10 cellular contexts compared by ENCODE assay signal in genomic region chr18:48956378-48956777, GRCh38. TPM values are rescaled to one million over a fixed set of nuclear protein-coding genes. Genes with fewer than 3 reads are reported as not detected.
DNase-seq lines count a peak whose midpoint lies in the region; ATAC-seq, FAIRE-seq and TF ChIP-seq lines count a peak whose summit lies in the region.
"Had no signal": no experiment of that assay in that cellular context is flagged by ENCODE, and none has a peak within 500 bp of the region (broad histone marks: within the 10 kb centered on the region; RNA-seq: fewer than 3 reads in every experiment).

No MANE protein-coding gene starts in this region.

- in situ Hi-C loops in HepG2 (cut with HindIII; ENCODE audit: extremely low pct_ligation_motif_present, low pct_unique_long_range_greater_than_20kb): no loop called here

- H3K4me3 ChIP-seq in body of pancreas: no peak overlapping the region
- no peak overlapping the region for H3K4me3 ChIP-seq in HepG2 (replicated peaks in 1 of 3; ENCODE audit: insufficient read depth in 1 of 3, low read depth in 2 of 3, low read length in 3 of 3)

- TF ChIP-seq EP300 in HepG2 (IDR thresholded peaks at IDR 0.05; ENCODE audit: low read depth in 2 of 2, low read length in 2 of 2) (no peak), HepG2 (CRISPR knock-in tag; IDR thresholded peaks at IDR 0.05; ENCODE audit: borderline replicate concordance) (no peak)

- H3K36me3 ChIP-seq in body of pancreas (replicated peaks in 1 of 2; ENCODE audit: insufficient read depth in 1 of 2, low read depth in 2 of 2) (no peaks in the 10 kb centered on the region), HepG2 (replicated peaks in 1 of 2; ENCODE audit: control insufficient read depth in 1 of 2, insufficient read depth in 2 of 2, low read length in 2 of 2) (no peaks in the 10 kb centered on the region)

- H3K4me1 ChIP-seq in body of pancreas (peaks cover 8% of the 10 kb centered on the region), HepG2 (ENCODE audit: insufficient read depth, low read length) (peaks cover 54% of the 10 kb centered on the region)

- POLR2A ChIA-PET in HepG2 (lab: Yijun Ruan, JAX): no interaction called here
- POLR2A ChIA-PET in GM10248 (lab: Yijun Ruan, JAX): no interaction called here

- ATAC-seq in body of pancreas: no peak
- ATAC-seq in HepG2: no peak
- no peak for ATAC-seq in stimulated activated memory B cell treated with anti-CD40 and anti-IgM and Interleukin-4, amounts not matched to agents 10 μg/mL and 1 μg/mL and 100 μg/mL, for 72 hours
- no peak for ATAC-seq in GM21390 (IDR thresholded peaks at IDR 0.05; ENCODE audit: unreplicated experiment)
- ATAC-seq in HG02610 (IDR thresholded peaks at IDR 0.05; ENCODE audit: unreplicated experiment): no peak
- no peak for ATAC-seq in GM18909 (IDR thresholded peaks at IDR 0.05; ENCODE audit: poor library complexity, unreplicated experiment)

- H3K27me3 ChIP-seq in body of pancreas: no peaks in the 10 kb centered on the region
- H3K27me3 ChIP-seq in HepG2 (ENCODE audit: control insufficient read depth in 1 of 2, insufficient read depth in 2 of 2, low read length in 2 of 2): no peaks in the 10 kb centered on the region; a peak in 3 of 5 replicates

- peak overlapping the region; percentile 68 for H3K27ac Mint-ChIP-seq in stimulated activated memory B cell treated with anti-CD40 and anti-IgM and Interleukin-4, amounts not matched to agents 10 μg/mL and 1 μg/mL and 100 μg/mL, for 72 hours
- H3K27ac Mint-ChIP-seq: activated naive CD4-positive, alpha-beta T cell treated with anti-CD3 and anti-CD28 coated beads for 36 hours had no signal

- FAIRE-seq in GM18507 (lab: Jason Lieb, UNC): peak; percentile 29
- no peak for FAIRE-seq in HepG2 (lab: Jason Lieb, UNC)

- TF ChIP-seq POLR2A in body of pancreas (IDR thresholded peaks at IDR 0.05) (no peak), HepG2 (IDR thresholded peaks at IDR 0.05; ENCODE audit: insufficient read depth in 1 of 2, low read depth in 2 of 2, low read length in 2 of 2) (no peak)

- H3K4me2 ChIP-seq in HepG2 (ENCODE audit: low read depth, low read length): no peak overlapping the region; the same call in 1 of the 2 replicates

- peak overlapping the region in 3 of 4 donors; percentile 33 to 69 (median 63) for H3K27ac ChIP-seq in body of pancreas
- no peak overlapping the region for H3K27ac ChIP-seq in HepG2 (ENCODE audit: extremely low read length, insufficient read depth, low read length)

- no peak for DNase-seq in GM18507 (ENCODE audit: extremely low spot score, insufficient read length, low read depth)
- DNase-seq in body of pancreas: no peak
- no peak for DNase-seq in HepG2 (ENCODE audit: low spot score)
- DNase-seq in GM10248 (ENCODE audit: extremely low spot score): no peak
- DNase-seq: activated naive CD4-positive, alpha-beta T cell treated with anti-CD3 and anti-CD28 coated beads for 36 hours had no signal

- no peaks in the 10 kb centered on the region for H3K27me3 Mint-ChIP-seq in stimulated activated memory B cell treated with anti-CD40 and anti-IgM and Interleukin-4, amounts not matched to agents 10 μg/mL and 1 μg/mL and 100 μg/mL, for 72 hours

- no peak for TF ChIP-seq CTCF in body of pancreas (IDR thresholded peaks at IDR 0.05)
- TF ChIP-seq CTCF in HepG2 (CRISPR knock-in tag; IDR thresholded peaks at IDR 0.05): no peak
- no peak for TF ChIP-seq CTCF in GM10248 (IDR thresholded peaks at IDR 0.05; ENCODE audit: control extremely low read depth, extremely low read depth, low read depth, missing control alignments)

- CTCF ChIA-PET in HepG2 (lab: Yijun Ruan, JAX; ENCODE audit: low intra/inter-chr PET ratio, low total read pairs): no interaction called here
- CTCF ChIA-PET in GM10248 (lab: Yijun Ruan, JAX): no interaction called here

- no peak overlapping the region for H2AFZ ChIP-seq in HepG2 (ENCODE audit: low read length)

- no TSS peak for BruUV-seq in HepG2 (replicated peaks; lab: Mats Ljungman, UMichigan)

- no peak overlapping the region for H3K4me3 Mint-ChIP-seq in stimulated activated memory B cell treated with anti-CD40 and anti-IgM and Interleukin-4, amounts not matched to agents 10 μg/mL and 1 μg/mL and 100 μg/mL, for 72 hours
- H3K4me3 Mint-ChIP-seq: activated naive CD4-positive, alpha-beta T cell treated with anti-CD3 and anti-CD28 coated beads for 36 hours; neural crest cell had no signal

- H3K9me3 Mint-ChIP-seq in stimulated activated memory B cell treated with anti-CD40 and anti-IgM and Interleukin-4, amounts not matched to agents 10 μg/mL and 1 μg/mL and 100 μg/mL, for 72 hours: no peaks in the 10 kb centered on the region
- H3K9me3 Mint-ChIP-seq: activated naive CD4-positive, alpha-beta T cell treated with anti-CD3 and anti-CD28 coated beads for 36 hours; neural crest cell had no signal

- H3K9ac ChIP-seq in HepG2 (ENCODE audit: insufficient read depth, low read depth, low read length): no peak overlapping the region

- no peak for TF ChIP-seq RAD21 in HepG2 (CRISPR knock-in tag; IDR thresholded peaks at IDR 0.05)

- no peaks in the 10 kb centered on the region for H4K20me1 ChIP-seq in HepG2 (ENCODE audit: insufficient read depth, low read length)

- H3K79me2 ChIP-seq in HepG2 (ENCODE audit: insufficient read depth, low read length): no peaks in the 10 kb centered on the region

- no peaks in the 10 kb centered on the region for H3K36me3 Mint-ChIP-seq in stimulated activated memory B cell treated with anti-CD40 and anti-IgM and Interleukin-4, amounts not matched to agents 10 μg/mL and 1 μg/mL and 100 μg/mL, for 72 hours

- WGBS in body of pancreas, 2 donors: 59 to 66% methylated on average over 2 of the region's 2 CpGs
- WGBS in HepG2 (ENCODE audit: low lambda C conversion rate): 47% methylated on average over 2 of the region's 2 CpGs

- H3K9me3 ChIP-seq in body of pancreas: no peaks in the 10 kb centered on the region
- H3K9me3 ChIP-seq in HepG2 (ENCODE audit: low read length): no peaks in the 10 kb centered on the region

- H3K4me1 Mint-ChIP-seq in stimulated activated memory B cell treated with anti-CD40 and anti-IgM and Interleukin-4, amounts not matched to agents 10 μg/mL and 1 μg/mL and 100 μg/mL, for 72 hours: peaks cover 7% of the 10 kb centered on the region

- intact Hi-C loops in body of pancreas (cut with DNase I): no loop called here
- intact Hi-C loops in HepG2 (cut with micrococcal nuclease; ENCODE audit: unreplicated experiment): no loop called here

TF ChIP-seq in HepG2, 621 proteins besides CTCF, POLR2A, EP300 and RAD21:
- TF ChIP-seq, protein P1, sequence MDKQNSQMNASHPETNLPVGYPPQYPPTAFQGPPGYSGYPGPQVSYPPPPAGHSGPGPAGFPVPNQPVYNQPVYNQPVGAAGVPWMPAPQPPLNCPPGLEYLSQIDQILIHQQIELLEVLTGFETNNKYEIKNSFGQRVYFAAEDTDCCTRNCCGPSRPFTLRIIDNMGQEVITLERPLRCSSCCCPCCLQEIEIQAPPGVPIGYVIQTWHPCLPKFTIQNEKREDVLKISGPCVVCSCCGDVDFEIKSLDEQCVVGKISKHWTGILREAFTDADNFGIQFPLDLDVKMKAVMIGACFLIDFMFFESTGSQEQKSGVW (CRISPR knock-in tag; IDR thresholded peaks at IDR 0.05; ENCODE audit: borderline replicate concordance): no peak
- no peak for TF ChIP-seq ZNF598 (CRISPR knock-in tag; IDR thresholded peaks at IDR 0.05; ENCODE audit: borderline replicate concordance)
- TF ChIP-seq CEBPB (IDR thresholded peaks at IDR 0.05; ENCODE audit: borderline replicate concordance, low read depth, low read length): peak; percentile 62

RNA-seq across cellular contexts. Expression of gene SMAD7, which starts 5.6 kb away (rescaled TPM):
- total RNA-seq in body of pancreas (10 to 100 TPM; 23.3 to 44.5 TPM), HepG2 (2016; rRNA removed; fragmentation: Illumina TruSeq; extraction: Trizol) (18.7 and 24.7 TPM in 2 replicates)
- total RNA-seq in HepG2 (2016; cell fraction: cytosol; rRNA removed; fragmentation: Illumina TruSeq; extraction: Trizol; ENCODE audit: low read depth): 3.3 TPM in 2 replicates
- total RNA-seq in HepG2 (2016; cell fraction: insoluble cytoplasmic fraction; rRNA removed; fragmentation: Illumina TruSeq; extraction: Trizol): 17.7 and 26.0 TPM in 2 replicates
- total RNA-seq in HepG2 (2016; cell fraction: membrane; rRNA removed; fragmentation: Illumina TruSeq; extraction: Trizol): 12.5 and 14.2 TPM in 2 replicates
- total RNA-seq in HepG2 (2016; cell fraction: nucleus; rRNA removed; fragmentation: Illumina TruSeq; extraction: Trizol): 22.7 and 23.8 TPM in 2 replicates
- polyA plus RNA-seq in HepG2 (2011; rRNA removed): 15.8 and 17.4 TPM in 2 replicates
- 15.1 and 16.9 TPM in 2 replicates for polyA plus RNA-seq in HepG2 (2011; cell fraction: cytosol; rRNA removed)
- 16.5 and 25.6 TPM in 2 replicates for polyA plus RNA-seq in HepG2 (2011; cell fraction: nucleus; rRNA removed)
- 5.6 and 8.5 TPM in 2 replicates for polyA plus RNA-seq in HepG2 (2012)
- 1.4 and 2.1 TPM in 2 replicates for polyA plus RNA-seq in HepG2 (2016; cell fraction: cytosol; fragmentation: Illumina TruSeq; extraction: Trizol; ENCODE audit: low read depth)
- polyA plus RNA-seq in HepG2 (2016; cell fraction: insoluble cytoplasmic fraction; fragmentation: Illumina TruSeq; extraction: Trizol; ENCODE audit: low read depth): 15.7 and 17.1 TPM in 2 replicates
- polyA plus RNA-seq in HepG2 (2016; cell fraction: membrane; fragmentation: Illumina TruSeq; extraction: Trizol; ENCODE audit: low read depth): 4.9 TPM in 2 replicates
- polyA plus RNA-seq in HepG2 (2016; cell fraction: nucleus; fragmentation: Illumina TruSeq; extraction: Trizol; ENCODE audit: insufficient read depth, low read depth): 40.0 and 43.9 TPM in 2 replicates
- 38.7 and 47.8 TPM in 2 replicates for polyA minus RNA-seq in HepG2 (2011; rRNA and poly(A)+ RNA removed; ENCODE audit: low replicate concordance)
- polyA minus RNA-seq in HepG2 (2011; cell fraction: cytosol; rRNA and poly(A)+ RNA removed): 11.5 and 17.8 TPM in 2 replicates
- polyA minus RNA-seq in HepG2 (2011; cell fraction: nucleus; rRNA and poly(A)+ RNA removed): 14.8 and 26.3 TPM in 2 replicates
